Comparison of ENCODE assay signal across 15 cellular contexts in the genomic region with DNA sequence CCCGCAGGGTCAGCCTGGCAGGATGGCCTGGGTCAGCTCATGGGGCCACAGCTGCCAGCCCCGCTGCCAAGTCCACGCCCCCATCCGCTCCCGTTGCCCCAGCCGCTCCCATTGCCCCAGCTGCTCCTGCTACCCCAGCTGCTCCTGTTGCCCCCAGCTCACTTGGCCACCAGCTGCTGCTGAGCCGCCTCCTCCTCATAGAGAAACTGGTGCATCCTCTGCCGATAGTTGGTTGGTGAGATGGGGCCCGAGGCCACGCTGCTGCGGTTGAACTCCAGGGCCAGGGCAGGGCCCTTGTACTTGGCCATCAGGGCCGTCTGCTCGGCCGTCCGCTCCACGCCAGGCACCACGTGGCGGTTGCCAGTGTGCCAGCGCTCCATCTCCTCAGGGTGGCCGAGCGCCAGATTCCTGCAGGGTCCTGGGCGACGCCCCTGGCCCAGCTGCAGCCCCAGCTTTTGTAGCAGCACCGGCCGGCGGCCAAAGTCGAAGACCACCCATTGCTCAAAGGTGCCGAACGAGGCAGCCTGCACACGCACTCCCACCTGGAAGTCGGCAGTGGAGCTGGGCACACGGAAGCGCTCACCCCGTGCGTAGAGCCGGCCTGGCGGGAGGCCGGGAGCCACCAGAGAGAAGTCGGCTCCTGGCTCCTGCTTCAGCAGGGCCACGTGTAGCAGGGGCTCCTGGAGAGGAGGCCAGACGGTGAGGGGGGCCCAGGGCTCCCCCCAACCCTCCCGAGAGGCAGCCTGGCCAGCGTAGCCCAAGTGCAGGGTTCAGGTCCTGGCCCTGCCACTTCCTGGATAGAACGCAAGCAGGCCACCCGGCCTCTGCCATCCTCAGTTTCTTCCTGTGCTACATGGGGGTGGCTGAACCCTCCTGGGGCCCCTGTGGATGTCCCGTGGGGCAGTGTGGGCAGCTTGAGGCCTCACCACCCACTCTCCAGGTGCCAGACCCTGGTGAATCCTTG. TPM values are rescaled to one million over a fixed set of nuclear protein-coding genes. Genes with fewer than 3 reads are reported as not detected.
DNase-seq lines count a peak whose midpoint lies in the region; ATAC-seq, FAIRE-seq and TF ChIP-seq lines count a peak whose summit lies in the region.
"Had no signal": no experiment of that assay in that cellular context is flagged by ENCODE, and none has a peak within 500 bp of the region (broad histone marks: within the 10 kb centered on the region; RNA-seq: fewer than 3 reads in every experiment).

No MANE protein-coding gene starts in this region.

- no peaks in the 10 kb centered on the region for H4K20me1 ChIP-seq in GM12878 (ENCODE audit: control insufficient read depth, insufficient read depth)

- H3K27ac ChIP-seq in CD8-positive, alpha-beta memory T cell (ENCODE audit: low read depth, low read length), result no peak overlapping the region
- no peak overlapping the region for H3K27ac ChIP-seq in GM12878 (ENCODE audit: control insufficient read depth, insufficient read depth)
- H3K27ac ChIP-seq: parathyroid adenoma, PC-9 had no signal

- CTCF ChIA-PET in CD8-positive, alpha-beta memory T cell (lab: Charles Lee), result interaction anchor here (0.9 to 5.4 kb wide), 2 partner anchors 16 to 31 kb away, joined by 3 to 27 read pairs; a partner anchor contains a TSS
- CTCF ChIA-PET in GM12878 (lab: Yijun Ruan, JAX), result interaction anchor here (2.3 kb wide), 1 partner anchor 32 kb away, joined by 5 read pairs; a partner anchor contains a TSS

- no peak for TF ChIP-seq POLR2A in GM12878 (IDR thresholded peaks at IDR 0.05; ENCODE audit: low read depth, low read length)

- peaks cover 14 to 32% (median 17%) of the 10 kb centered on the region in 3 donors for H3K4me1 Mint-ChIP-seq in CD8-positive, alpha-beta memory T cell

- no peaks in the 10 kb centered on the region for H3K27me3 Mint-ChIP-seq in CD8-positive, alpha-beta memory T cell

- RAD21 ChIA-PET in GM12878 (lab: Charles Lee; ENCODE audit: unreplicated experiment), result interaction anchor here (1.9 kb wide), 1 partner anchor 32 kb away, joined by 6 read pairs; a partner anchor contains a TSS

- H3K4me1 ChIP-seq in CD8-positive, alpha-beta memory T cell (ENCODE audit: insufficient read depth, low read length), result peaks cover 38% of the 10 kb centered on the region
- H3K4me1 ChIP-seq in GM12878 (ENCODE audit: control insufficient read depth, insufficient read depth, low read length), result peaks cover 29% of the 10 kb centered on the region
- H3K4me1 ChIP-seq: parathyroid adenoma had no signal

- SMC1A ChIA-PET in GM12878 (lab: Charles Lee; ENCODE audit: uncharacterized antibody, unreplicated experiment), result interaction anchor here (1.1 to 1.2 kb wide), 2 partner anchors 14 to 79 kb away, joined by 3 to 5 read pairs; no protein-coding TSS in a partner anchor

- H3K79me2 ChIP-seq in GM12878 (ENCODE audit: control insufficient read depth, insufficient read depth, low read length), result peaks cover 3% of the 10 kb centered on the region; the same call in 1 of the 2 replicates
- H3K79me2 ChIP-seq: parathyroid adenoma had no signal

- POLR2A ChIA-PET in CD8-positive, alpha-beta memory T cell (lab: Charles Lee), result interaction anchor here (2.0 to 2.1 kb wide), 2 partner anchors 49 to 73 kb away, joined by 4 to 11 read pairs; a partner anchor contains a TSS
- POLR2A ChIA-PET in GM12878 (lab: Charles Lee), result no interaction called here

- H3K27me3 ChIP-seq in CD8-positive, alpha-beta memory T cell (ENCODE audit: insufficient read depth, low read length, poor library complexity, severe bottlenecking), result no peaks in the 10 kb centered on the region
- no peaks in the 10 kb centered on the region for H3K27me3 ChIP-seq in GM12878 (replicated peaks in 1 of 2; ENCODE audit: control insufficient read depth in 2 of 2, insufficient read depth in 2 of 2, low read length in 1 of 2)

- in situ Hi-C loops in GM12878 (cut with MboI), result no loop called here

- no peak for TF ChIP-seq RAD21 in GM12878 (IDR thresholded peaks at IDR 0.05; ENCODE audit: insufficient read depth, low read depth, low read length)

- no peak for DNase-seq in CD8-positive, alpha-beta memory T cell
- peak; percentile 9 to 17 for DNase-seq in Kasumi-1 (lab: John Stamatoyannopoulos, UW)
- DNase-seq in GM12878 (ENCODE audit: low read depth, low spot score), result no peak
- no peak for DNase-seq in activated T-cell treated with anti-CD3 and anti-CD28 coated beads, Interleukin-2, amount 50 U/mL, for 48 hours
- DNase-seq: activated gamma-delta T cell treated with Interleukin-2 at 50 U/mL for 16 hours; cortex of kidney; foreskin melanocyte; left colon; NCI-H1417 treated with DMSO at 0.1 percent for 48 hours; PC-9; stimulated activated CD4-positive, alpha-beta T cell treated with anti-CD3 and anti-CD28 coated beads, Interleukin-2, amount 100 ng/mL, for 24 hours had no signal

- H3K9me3 Mint-ChIP-seq in CD8-positive, alpha-beta memory T cell, result no peaks in the 10 kb centered on the region

- H3K9me3 ChIP-seq in CD8-positive, alpha-beta memory T cell (ENCODE audit: low read length), result no peaks in the 10 kb centered on the region
- no peaks in the 10 kb centered on the region; the same call in 2 of the 3 replicates for H3K9me3 ChIP-seq in GM12878 (replicated peaks; ENCODE audit: control insufficient read depth, insufficient read depth, low read length)

- intact Hi-C loops in GM12878 (cut with micrococcal nuclease; ENCODE audit: unreplicated experiment), result no loop called here

- BruUV-seq in GM12878 (replicated peaks; lab: Mats Ljungman, UMichigan), result no TSS peak

- no peak overlapping the region for H3K27ac Mint-ChIP-seq in CD8-positive, alpha-beta memory T cell

- H3K9ac ChIP-seq in GM12878 (ENCODE audit: control insufficient read depth, insufficient read depth, low read length), result no peak overlapping the region
- H3K9ac ChIP-seq: parathyroid adenoma had no signal

- ATAC-seq in GM12878, result no peak
- ATAC-seq in HG02588 (IDR thresholded peaks at IDR 0.05; ENCODE audit: unreplicated experiment), result no peak
- no peak for ATAC-seq in GM18517 (IDR thresholded peaks at IDR 0.05; ENCODE audit: unreplicated experiment)

- H2AFZ ChIP-seq in GM12878 (ENCODE audit: control insufficient read depth, low read depth, low read length), result no peak overlapping the region
- H2AFZ ChIP-seq: parathyroid adenoma, PC-9 had no signal

- no peak for FAIRE-seq in GM12878 (lab: Jason Lieb, UNC)

- peak overlapping the region; percentile 82; the same call in 1 of the 2 replicates for H3K4me2 ChIP-seq in GM12878 (ENCODE audit: control insufficient read depth, insufficient read depth)
- H3K4me2 ChIP-seq: PC-9 had no signal

- TF ChIP-seq EP300 in GM12878 (IDR thresholded peaks at IDR 0.05; ENCODE audit: borderline replicate concordance in 1 of 2, control insufficient read depth in 1 of 2, low read depth in 2 of 2, low read length in 2 of 2), result no peak

- H3K4me3 Mint-ChIP-seq in CD8-positive, alpha-beta memory T cell, result peak overlapping the region; percentile 28 to 85 (median 56)

- peaks cover 0 to 6% (median 0%) of the 10 kb centered on the region in 3 donors for H3K36me3 Mint-ChIP-seq in CD8-positive, alpha-beta memory T cell

- TF ChIP-seq CTCF in GM12878 (IDR thresholded peaks at IDR 0.05 in 2 of 3, conservative IDR thresholded peaks at IDR 0.05 in 1 of 3; ENCODE audit: control insufficient read depth in 2 of 3, extremely low read depth in 1 of 3, insufficient read depth in 1 of 3, low read depth in 3 of 3, low read length in 3 of 3), result no peak

- H3K36me3 ChIP-seq in CD8-positive, alpha-beta memory T cell (ENCODE audit: insufficient read depth, low read length), result no peaks in the 10 kb centered on the region
- no peaks in the 10 kb centered on the region for H3K36me3 ChIP-seq in GM12878 (ENCODE audit: control insufficient read depth in 2 of 2, insufficient read depth in 2 of 2, low read length in 1 of 2)

- H3K4me3 ChIP-seq in CD8-positive, alpha-beta memory T cell (ENCODE audit: low read length), result no peak overlapping the region
- no peak overlapping the region for H3K4me3 ChIP-seq in GM12878
- H3K4me3 ChIP-seq: PC-9 had no signal

- 59% methylated on average over 36 of the region's 46 CpGs for WGBS in GM12878 (ENCODE audit: insufficient coverage, insufficient replicate concordance, low lambda C conversion rate, missing lambda C conversion rate)

RNA-seq across cellular contexts. Expression of a gene that starts 4.8 kb away (rescaled TPM):
- 1 to 10 TPM; 7.4 to 8.7 TPM for total RNA-seq in CD8-positive, alpha-beta memory T cell
- 9.8 TPM for polyA plus RNA-seq in CD8-positive, alpha-beta memory T cell
- 68.5 and 92.6 TPM in 2 replicates for total RNA-seq in GM12878 (2013; cell fraction: nucleolus; rRNA removed)
- total RNA-seq in GM12878 (2014; rRNA removed) (19.9 and 22.1 TPM in 2 replicates), GM12878 (2014; rRNA removed; fragmentation: Illumina TruSeq; extraction: Trizol) (6.7 and 7.1 TPM in 2 replicates), GM12878 (2021) (33.3 and 36.9 TPM in 2 replicates)
- polyA plus RNA-seq in GM12878 (2011; ENCODE audit: low read depth), result 5.4 TPM
- polyA plus RNA-seq in GM12878 (2011; rRNA removed) (8.3 and 17.2 TPM in 2 replicates), GM12878 (2014; fragmentation: Illumina TruSeq; extraction: Trizol) (0.73 and 5.7 TPM in 2 replicates), GM12878 (2014; fragmentation: Nextera tagmentation; extraction: Ambion mirVana) (under 1 TPM; 0.05 to 0.08 TPM), GM12878 (2014; rRNA removed) (21.1 and 23.0 TPM in 2 replicates), GM12878 (2016; fragmentation: Nextera tagmentation; extraction: Ambion mirVana) (1 to 10 TPM; 1.8 to 1.9 TPM)
- 15.6 and 31.4 TPM in 2 replicates for polyA plus RNA-seq in GM12878 (2011; cell fraction: cytosol; rRNA removed)
- polyA plus RNA-seq in GM12878 (2011; cell fraction: nucleus; rRNA removed), result 82.5 and 82.6 TPM in 2 replicates
- polyA plus RNA-seq in GM12878 (2012), result 12.4 and 21.7 TPM in 2 replicates
- polyA minus RNA-seq in GM12878 (2011; rRNA and poly(A)+ RNA removed), result 36.1 and 73.4 TPM in 2 replicates
- 43.2 and 44.7 TPM in 2 replicates for polyA minus RNA-seq in GM12878 (2011; cell fraction: cytosol; rRNA and poly(A)+ RNA removed)
- polyA minus RNA-seq in GM12878 (2011; cell fraction: nucleus; rRNA and poly(A)+ RNA removed), result 64.3 and 105 TPM in 2 replicates

RNA-seq across cellular contexts. Expression of a gene that starts 15.3 kb away (rescaled TPM):
- total RNA-seq in CD8-positive, alpha-beta memory T cell, result under 1 TPM; 0.13 to 0.26 TPM
- polyA plus RNA-seq in CD8-positive, alpha-beta memory T cell, result not detected
- total RNA-seq in GM12878 (2013; cell fraction: nucleolus; rRNA removed), result 0.81 and 1.9 TPM in 2 replicates
- total RNA-seq in GM12878 (2014; rRNA removed), result 0.40 and 0.54 TPM in 2 replicates
- 0.09 TPM in 1 of 2 replicates, not detected in the other for total RNA-seq in GM12878 (2014; rRNA removed; fragmentation: Illumina TruSeq; extraction: Trizol)
- 0.72 and 0.77 TPM in 2 replicates for total RNA-seq in GM12878 (2021)
- not detected for polyA plus RNA-seq in GM12878 (2011; ENCODE audit: low read depth)
- 0.26 and 0.31 TPM in 2 replicates for polyA plus RNA-seq in GM12878 (2011; rRNA removed)
- 0.93 and 1.2 TPM in 2 replicates for polyA plus RNA-seq in GM12878 (2011; cell fraction: cytosol; rRNA removed)
- polyA plus RNA-seq in GM12878 (2011; cell fraction: nucleus; rRNA removed), result 5.7 and 6.0 TPM in 2 replicates
- polyA plus RNA-seq in GM12878 (2012), result 0.24 and 0.52 TPM in 2 replicates
- polyA plus RNA-seq in GM12878 (2014; fragmentation: Illumina TruSeq; extraction: Trizol), result 0.09 TPM in 1 of 2 replicates, not detected in the other
- polyA plus RNA-seq in GM12878 (2014; fragmentation: Nextera tagmentation; extraction: Ambion mirVana), result not detected
- 0.37 and 1.0 TPM in 2 replicates for polyA plus RNA-seq in GM12878 (2014; rRNA removed)
- polyA plus RNA-seq in GM12878 (2016; fragmentation: Nextera tagmentation; extraction: Ambion mirVana), result under 1 TPM; 0.24 to 0.37 TPM
- 0.37 and 0.62 TPM in 2 replicates for polyA minus RNA-seq in GM12878 (2011; rRNA and poly(A)+ RNA removed)
- polyA minus RNA-seq in GM12878 (2011; cell fraction: cytosol; rRNA and poly(A)+ RNA removed), result 0.80 TPM in 1 of 2 replicates, not detected in the other
- 1.2 and 1.5 TPM in 2 replicates for polyA minus RNA-seq in GM12878 (2011; cell fraction: nucleus; rRNA and poly(A)+ RNA removed)

RNA-seq across cellular contexts. Expression of a gene that starts 21.7 kb away (rescaled TPM):
- not detected for total RNA-seq in CD8-positive, alpha-beta memory T cell
- polyA plus RNA-seq in CD8-positive, alpha-beta memory T cell, result not detected
- not detected in 2 replicates for total RNA-seq in GM12878 (2013; cell fraction: nucleolus; rRNA removed)
- not detected in 2 replicates for total RNA-seq in GM12878 (2014; rRNA removed)
- total RNA-seq in GM12878 (2014; rRNA removed; fragmentation: Illumina TruSeq; extraction: Trizol), result not detected in 2 replicates
- total RNA-seq in GM12878 (2021), result not detected in 2 replicates
- not detected for polyA plus RNA-seq in GM12878 (2011; ENCODE audit: low read depth)
- polyA plus RNA-seq in GM12878 (2011; rRNA removed), result 0.07 TPM in 1 of 2 replicates, not detected in the other
- 0.07 and 0.15 TPM in 2 replicates for polyA plus RNA-seq in GM12878 (2011; cell fraction: cytosol; rRNA removed)
- polyA plus RNA-seq in GM12878 (2011; cell fraction: nucleus; rRNA removed), result 0.31 and 0.34 TPM in 2 replicates
- not detected in 2 replicates for polyA plus RNA-seq in GM12878 (2012)
- not detected in 2 replicates for polyA plus RNA-seq in GM12878 (2014; fragmentation: Illumina TruSeq; extraction: Trizol)
- polyA plus RNA-seq in GM12878 (2014; fragmentation: Nextera tagmentation; extraction: Ambion mirVana), result not detected
- 0.14 TPM in 1 of 2 replicates, not detected in the other for polyA plus RNA-seq in GM12878 (2014; rRNA removed)
- not detected for polyA plus RNA-seq in GM12878 (2016; fragmentation: Nextera tagmentation; extraction: Ambion mirVana)
- polyA minus RNA-seq in GM12878 (2011; rRNA and poly(A)+ RNA removed), result not detected in 2 replicates
- polyA minus RNA-seq in GM12878 (2011; cell fraction: cytosol; rRNA and poly(A)+ RNA removed), result not detected in 2 replicates
- not detected in 2 replicates for polyA minus RNA-seq in GM12878 (2011; cell fraction: nucleus; rRNA and poly(A)+ RNA removed)
- total RNA-seq: subcutaneous adipose tissue had no signal

RNA-seq across cellular contexts. Expression of a gene that starts 32.1 kb away (rescaled TPM):
- total RNA-seq in CD8-positive, alpha-beta memory T cell, result under 1 TPM; 0.18 to 0.31 TPM
- polyA plus RNA-seq in CD8-positive, alpha-beta memory T cell, result 0.16 TPM
- total RNA-seq in GM12878 (2013; cell fraction: nucleolus; rRNA removed), result 0.23 and 0.39 TPM in 2 replicates
- total RNA-seq in GM12878 (2014; rRNA removed), result not detected in 2 replicates
- total RNA-seq in GM12878 (2014; rRNA removed; fragmentation: Illumina TruSeq; extraction: Trizol), result 0.09 TPM in 1 of 2 replicates, not detected in the other
- 0.21 and 0.24 TPM in 2 replicates for total RNA-seq in GM12878 (2021)
- polyA plus RNA-seq in GM12878 (2011; ENCODE audit: low read depth), result 0.22 TPM
- 0.20 and 0.32 TPM in 2 replicates for polyA plus RNA-seq in GM12878 (2011; rRNA removed)
- polyA plus RNA-seq in GM12878 (2011; cell fraction: cytosol; rRNA removed), result 0.34 and 0.37 TPM in 2 replicates
- 0.86 and 1.2 TPM in 2 replicates for polyA plus RNA-seq in GM12878 (2011; cell fraction: nucleus; rRNA removed)
- polyA plus RNA-seq in GM12878 (2012), result 0.32 and 0.45 TPM in 2 replicates
- polyA plus RNA-seq in GM12878 (2014; fragmentation: Illumina TruSeq; extraction: Trizol), result 0.04 TPM in 1 of 2 replicates, not detected in the other
- under 1 TPM in 1 of 2 experiments, not detected in 1; 0.02 TPM for polyA plus RNA-seq in GM12878 (2014; fragmentation: Nextera tagmentation; extraction: Ambion mirVana)
- polyA plus RNA-seq in GM12878 (2014; rRNA removed), result 0.14 and 0.28 TPM in 2 replicates
- polyA plus RNA-seq in GM12878 (2016; fragmentation: Nextera tagmentation; extraction: Ambion mirVana), result under 1 TPM in 1 of 2 experiments, not detected in 1; 0.08 TPM
- 0.22 and 0.36 TPM in 2 replicates for polyA minus RNA-seq in GM12878 (2011; rRNA and poly(A)+ RNA removed)
- 0.52 TPM in 1 of 2 replicates, not detected in the other for polyA minus RNA-seq in GM12878 (2011; cell fraction: cytosol; rRNA and poly(A)+ RNA removed)
- 0.19 and 0.24 TPM in 2 replicates for polyA minus RNA-seq in GM12878 (2011; cell fraction: nucleus; rRNA and poly(A)+ RNA removed)

RNA-seq across cellular contexts. Expression of a gene that starts 48.7 kb away (rescaled TPM):
- 100 to 1,000 TPM; 207 to 218 TPM for total RNA-seq in CD8-positive, alpha-beta memory T cell
- 137 TPM for polyA plus RNA-seq in CD8-positive, alpha-beta memory T cell
- 19.4 and 22.6 TPM in 2 replicates for total RNA-seq in GM12878 (2013; cell fraction: nucleolus; rRNA removed)
- total RNA-seq in GM12878 (2014; rRNA removed) (36.8 and 47.6 TPM in 2 replicates), GM12878 (2014; rRNA removed; fragmentation: Illumina TruSeq; extraction: Trizol) (3.2 and 5.1 TPM in 2 replicates), GM12878 (2021) (154 TPM in 2 replicates)
- polyA plus RNA-seq in GM12878 (2011; ENCODE audit: low read depth), result 9.0 TPM
- polyA plus RNA-seq in GM12878 (2011; rRNA removed) (0.72 and 1.5 TPM in 2 replicates), GM12878 (2014; fragmentation: Illumina TruSeq; extraction: Trizol) (5.2 TPM in 1 of 2 replicates, not detected in the other), GM12878 (2014; fragmentation: Nextera tagmentation; extraction: Ambion mirVana) (1 to 10 TPM in 1 of 2 experiments, under 1 TPM in 1; 0.32 to 2.8 TPM), GM12878 (2014; rRNA removed) (77.6 and 87.7 TPM in 2 replicates), GM12878 (2016; fragmentation: Nextera tagmentation; extraction: Ambion mirVana) (10 to 100 TPM; 40.3 to 42.9 TPM)
- 6.2 and 8.5 TPM in 2 replicates for polyA plus RNA-seq in GM12878 (2011; cell fraction: cytosol; rRNA removed)
- 12.2 and 16.6 TPM in 2 replicates for polyA plus RNA-seq in GM12878 (2011; cell fraction: nucleus; rRNA removed)
- 103 and 151 TPM in 2 replicates for polyA plus RNA-seq in GM12878 (2012)
- polyA minus RNA-seq in GM12878 (2011; rRNA and poly(A)+ RNA removed), result 0.95 and 4.6 TPM in 2 replicates
- polyA minus RNA-seq in GM12878 (2011; cell fraction: cytosol; rRNA and poly(A)+ RNA removed), result 33.7 and 62.3 TPM in 2 replicates
- 11.4 and 14.4 TPM in 2 replicates for polyA minus RNA-seq in GM12878 (2011; cell fraction: nucleus; rRNA and poly(A)+ RNA removed)

Comparison
In these comparisons a context has a peak if more than half of its experiments do, and no peak if none do; other contexts are left out.
1. DNase-seq: peak in Kasumi-1 (2 of 2); none in CD8-positive, alpha-beta memory T cell (0 of 5), GM12878 (single experiment) and activated T-cell treated with anti-CD3 and anti-CD28 coated beads, Interleukin-2, amount 50 U/mL, for 48 hours (0 of 2).